19 cellular contexts compared by ENCODE assay signal in the genomic region with DNA sequence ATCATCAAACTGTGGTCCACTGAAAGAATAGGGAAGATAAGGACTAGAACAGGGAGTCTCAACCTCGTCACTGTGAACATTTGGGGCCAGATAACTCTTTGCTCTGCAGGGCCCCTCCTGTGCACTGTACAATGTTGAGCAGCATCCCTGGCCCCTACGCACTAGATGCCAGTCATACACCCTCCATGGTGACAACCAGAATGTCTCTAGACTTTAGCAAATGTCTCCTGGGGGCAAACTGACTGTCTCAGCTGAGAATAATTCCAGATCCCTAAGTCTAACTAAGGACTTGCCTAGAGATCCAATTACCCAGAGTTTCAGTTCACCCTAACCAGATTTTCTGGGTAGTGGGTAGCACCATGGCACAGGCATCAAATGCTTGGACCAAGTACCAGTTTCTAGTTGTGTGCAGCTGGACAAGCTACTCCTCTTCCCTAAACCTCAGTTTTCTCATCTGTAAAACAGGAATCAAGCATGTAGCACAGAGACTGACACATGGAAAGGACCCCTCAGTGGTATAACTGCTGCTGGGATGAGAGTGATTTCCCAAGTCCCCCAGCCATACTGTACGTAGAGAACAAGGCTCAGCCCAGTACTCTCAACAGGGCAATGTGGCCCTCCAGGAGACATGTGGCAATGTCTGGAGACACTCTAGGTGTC.
DNase-seq lines count a peak whose midpoint lies in the region; ATAC-seq and TF ChIP-seq lines count a peak whose summit lies in the region.
"Had no signal": no experiment of that assay in that cellular context is flagged by ENCODE, and none has a peak within 500 bp of the region (broad histone marks: within the 10 kb centered on the region; RNA-seq: fewer than 3 reads in every experiment).

No MANE protein-coding gene starts in this region.

- DNase-seq in Calu3 (no peak), NOMO-1 treated with DMSO at 0.1 percent for 48 hours (lab: John Stamatoyannopoulos, UW; ENCODE audit: unreplicated experiment) (no peak), left cardiac atrium (no peak), NCI-H345 (lab: John Stamatoyannopoulos, UW) (no peak)
- DNase-seq in effector memory CD8-positive, alpha-beta T cell = no peak
- DNase-seq in stimulated activated effector memory CD8-positive, alpha-beta T cell treated with anti-CD3 and anti-CD28 coated beads, Interleukin-12 subunit alpha, Interleukin-12 subunit beta, amount 100 ng/mL, for 72 hours (ENCODE audit: low spot score in 2 of 2) = no peak
- DNase-seq: activated B cell treated with CpG ODN at 0.5 μM for 24 hours; AML-193; endodermal cell; H9; hypothalamus; KG1; kidney; NCI-H2029; SHP77 treated with DMSO at 0.1 percent for 48 hours; stimulated activated naive CD4-positive, alpha-beta T cell had no signal

- no peaks in the 10 kb centered on the region for H3K27me3 Mint-ChIP-seq in Calu3 (ENCODE audit: unreplicated experiment)
- H3K27me3 Mint-ChIP-seq in effector memory CD8-positive, alpha-beta T cell = peaks cover 0 to 42% of the 10 kb centered on the region in 2 donors

- peaks cover 35% of the 10 kb centered on the region for H3K4me1 Mint-ChIP-seq in Calu3 (ENCODE audit: low read depth, unreplicated experiment)
- peaks cover 17 to 28% of the 10 kb centered on the region in 2 donors for H3K4me1 Mint-ChIP-seq in effector memory CD8-positive, alpha-beta T cell (ENCODE audit: low read depth in 2 of 2)
- peaks cover 57% of the 10 kb centered on the region for H3K4me1 Mint-ChIP-seq in stimulated activated effector memory CD8-positive, alpha-beta T cell treated with anti-CD3 and anti-CD28 coated beads, Interleukin-12 subunit alpha, Interleukin-12 subunit beta, amount 100 ng/mL, for 72 hours
- H3K4me1 Mint-ChIP-seq: activated B cell treated with CpG ODN at 0.5 μM for 24 hours had no signal

- TF ChIP-seq CTCF in Calu3 (IDR thresholded peaks at IDR 0.05; ENCODE audit: unreplicated experiment) (no peak), OCI-LY3 (IDR thresholded peaks at IDR 0.05; ENCODE audit: low read depth, low read length) (no peak)

- no peak overlapping the region for H3K4me3 Mint-ChIP-seq in Calu3 (ENCODE audit: low read depth, unreplicated experiment)
- no peak overlapping the region for H3K4me3 Mint-ChIP-seq in effector memory CD8-positive, alpha-beta T cell
- peak overlapping the region; percentile 7 for H3K4me3 Mint-ChIP-seq in stimulated activated effector memory CD8-positive, alpha-beta T cell treated with anti-CD3 and anti-CD28 coated beads, Interleukin-12 subunit alpha, Interleukin-12 subunit beta, amount 100 ng/mL, for 72 hours
- H3K4me3 Mint-ChIP-seq: activated B cell treated with CpG ODN at 0.5 μM for 24 hours; endodermal cell; H9; memory B cell; T-helper 1 cell treated with Interleukin-12 subunit alpha and Interleukin-12 subunit beta and Interleukin-4 antibody, amounts not matched to agents 30 μg/mL and 1 μg/mL, for 36 hours had no signal

- no peaks in the 10 kb centered on the region for H3K9me3 ChIP-seq in OCI-LY3 (ENCODE audit: insufficient read depth, low read length)

- peak overlapping the region; percentile 22 for H3K27ac Mint-ChIP-seq in Calu3 (ENCODE audit: unreplicated experiment)
- peak overlapping the region; percentile 8 to 77 for H3K27ac Mint-ChIP-seq in effector memory CD8-positive, alpha-beta T cell
- H3K27ac Mint-ChIP-seq in stimulated activated effector memory CD8-positive, alpha-beta T cell treated with anti-CD3 and anti-CD28 coated beads, Interleukin-12 subunit alpha, Interleukin-12 subunit beta, amount 100 ng/mL, for 72 hours = no peak overlapping the region
- H3K27ac Mint-ChIP-seq: activated B cell treated with CpG ODN at 0.5 μM for 24 hours, endodermal cell, memory B cell had no signal

- H3K79me2 ChIP-seq in OCI-LY3 (ENCODE audit: low read length) = no peaks in the 10 kb centered on the region

- ATAC-seq in effector memory CD8-positive, alpha-beta T cell (replicated peaks) = no peak
- no peak for ATAC-seq in stimulated activated effector memory CD8-positive, alpha-beta T cell treated with anti-CD3 and anti-CD28 coated beads, Interleukin-12 subunit alpha, Interleukin-12 subunit beta, amount 100 ng/mL, for 72 hours
- no peak for ATAC-seq in left cardiac atrium

- H3K4me1 ChIP-seq in OCI-LY3 (ENCODE audit: low read length) = peaks cover 23% of the 10 kb centered on the region

- no peak overlapping the region for H3K9ac ChIP-seq in OCI-LY3 (ENCODE audit: low read length)

- H3K4me2 ChIP-seq in OCI-LY3 (ENCODE audit: low read length) = no peak overlapping the region

- peaks cover 40% of the 10 kb centered on the region for H3K27me3 ChIP-seq in OCI-LY3 (ENCODE audit: low read depth, low read length)

- no peak overlapping the region for H3K27ac ChIP-seq in OCI-LY3 (ENCODE audit: low read length)

- no peak overlapping the region for H3K4me3 ChIP-seq in OCI-LY3 (ENCODE audit: low read length)

- intact Hi-C loops in Calu3 (cut with micrococcal nuclease; ENCODE audit: unreplicated experiment) = loop anchor here (10.0 kb wide), 1 partner anchor 135 kb away; the partner anchor contains the start of gene ATP9A
- intact Hi-C loops in left cardiac atrium (cut with DNase I) = loop anchor here in 1 of 2 donors (10.0 kb wide), 1 partner anchor 645 kb away; no protein-coding TSS in a partner anchor

- no peaks in the 10 kb centered on the region for H3K36me3 ChIP-seq in OCI-LY3 (replicated peaks; ENCODE audit: low read depth, low read length)

- CTCF ChIA-PET in Calu3 (lab: Charles Lee) = interaction anchor here (0.6 kb wide), 1 partner anchor 346 kb away, joined by 5 read pairs; no protein-coding TSS in a partner anchor

- peak overlapping the region; percentile 28; the same call in 1 of the 2 replicates for H2AFZ ChIP-seq in OCI-LY3 (ENCODE audit: low read depth, low read length)

- no TSS peak for BruUV-seq in Calu3 (replicated peaks; lab: Mats Ljungman, UMichigan)

- H4K20me1 ChIP-seq in OCI-LY3 (ENCODE audit: insufficient read depth, low read length) = no peaks in the 10 kb centered on the region

- H3K36me3 Mint-ChIP-seq in Calu3 (ENCODE audit: insufficient read depth, unreplicated experiment) = peaks cover 37% of the 10 kb centered on the region
- no peaks in the 10 kb centered on the region for H3K36me3 Mint-ChIP-seq in effector memory CD8-positive, alpha-beta T cell (ENCODE audit: insufficient read depth)
- H3K36me3 Mint-ChIP-seq in stimulated activated effector memory CD8-positive, alpha-beta T cell treated with anti-CD3 and anti-CD28 coated beads, Interleukin-12 subunit alpha, Interleukin-12 subunit beta, amount 100 ng/mL, for 72 hours = no peaks in the 10 kb centered on the region
- H3K36me3 Mint-ChIP-seq: memory B cell had no signal

- H3K9me3 Mint-ChIP-seq in Calu3 (ENCODE audit: low read depth, unreplicated experiment) = no peaks in the 10 kb centered on the region
- H3K9me3 Mint-ChIP-seq in effector memory CD8-positive, alpha-beta T cell = no peaks in the 10 kb centered on the region
- H3K9me3 Mint-ChIP-seq in stimulated activated effector memory CD8-positive, alpha-beta T cell treated with anti-CD3 and anti-CD28 coated beads, Interleukin-12 subunit alpha, Interleukin-12 subunit beta, amount 100 ng/mL, for 72 hours = no peaks in the 10 kb centered on the region
- H3K9me3 Mint-ChIP-seq: activated B cell treated with CpG ODN at 0.5 μM for 24 hours; endodermal cell; H9; memory B cell; T-helper 1 cell treated with Interleukin-12 subunit alpha and Interleukin-12 subunit beta and Interleukin-4 antibody, amounts not matched to agents 30 μg/mL and 1 μg/mL, for 36 hours had no signal
